In genomic region chr14:106308839-106309389, GRCh38 we compare ENCODE assay signal across 8 cellular contexts.
DNase-seq lines count a peak whose midpoint lies in the region; ATAC-seq, FAIRE-seq and TF ChIP-seq lines count a peak whose summit lies in the region.

No MANE protein-coding gene starts in this region.

- peak; percentile 26 for TF ChIP-seq CTCF in D721Med (IDR thresholded peaks at IDR 0.05; ENCODE audit: insufficient read depth, missing control alignments)

- H3K9me3 ChIP-seq in small intestine (ENCODE audit: control insufficient read depth, low read depth), result no peaks in the 10 kb centered on the region

- FAIRE-seq in D721Med (lab: Jason Lieb, UNC) (no peak), small intestine (lab: Jason Lieb, UNC) (no peak)

- no peaks in the 10 kb centered on the region for H3K27me3 ChIP-seq in small intestine (ENCODE audit: control insufficient read depth in 2 of 2, insufficient read depth in 2 of 2, low read length in 2 of 2)

- no peak overlapping the region for H3K4me3 ChIP-seq in small intestine (ENCODE audit: low read depth in 1 of 2, low read length in 2 of 2)

- DNase-seq in D721Med (ENCODE audit: insufficient read length, low spot score) (no peak), HT-29 (ENCODE audit: low spot score) (peak; percentile 51), dermis blood vessel endothelial cell (peak; percentile 10), small intestine (peak; percentile 35), ecto neural progenitor cell (ENCODE audit: low spot score) (no peak), NCI-H524 treated with DMSO at 0.1 percent for 48 hours (lab: John Stamatoyannopoulos, UW) (no peak)
- peak; percentile 88 for DNase-seq in activated CD4-positive, CD25-positive, alpha-beta regulatory T cell treated with anti-CD3 and anti-CD28 coated beads, Interleukin-2, amount 50 U/mL, for 72 hours

- H3K4me1 ChIP-seq in small intestine (ENCODE audit: control insufficient read depth in 2 of 2, insufficient read depth in 1 of 2, low read depth in 1 of 2, low read length in 1 of 2), result no peaks in the 10 kb centered on the region

- H3K36me3 ChIP-seq in small intestine (ENCODE audit: control insufficient read depth in 2 of 2, insufficient read depth in 2 of 2, low read length in 2 of 2), result no peaks in the 10 kb centered on the region

- no peak overlapping the region for H3K27ac ChIP-seq in small intestine (ENCODE audit: low read depth in 1 of 2, low read length in 1 of 2)

- WGBS in small intestine, 3 donors, result 40 to 51% (median 49%) methylated on average over 17 of the region's 17 CpGs

- ATAC-seq in GM19467 (IDR thresholded peaks at IDR 0.05; ENCODE audit: unreplicated experiment), result peak; percentile 81

Comparison
In these comparisons a context has a peak if more than half of its experiments do, and no peak if none do; other contexts are left out.
1. DNase-seq: peak in HT-29 (single experiment), activated CD4-positive, CD25-positive, alpha-beta regulatory T cell treated with anti-CD3 and anti-CD28 coated beads, Interleukin-2, amount 50 U/mL, for 72 hours (single experiment), dermis blood vessel endothelial cell (single experiment) and small intestine (single experiment); none in D721Med (single experiment), ecto neural progenitor cell (single experiment) and NCI-H524 treated with DMSO at 0.1 percent for 48 hours (single experiment).